Comparison of ENCODE assay signal across 26 cellular contexts in genomic region chr2:235654115-235654514, GRCh38.
DNase-seq lines count a peak whose midpoint lies in the region; ATAC-seq, FAIRE-seq and TF ChIP-seq lines count a peak whose summit lies in the region.
"Had no signal": no experiment of that assay in that cellular context is flagged by ENCODE, and none has a peak within 500 bp of the region (broad histone marks: within the 10 kb centered on the region; RNA-seq: fewer than 3 reads in every experiment).

No MANE protein-coding gene starts in this region.

- no peak for TF ChIP-seq CTCF in endothelial cell of umbilical vein (IDR thresholded peaks at IDR 0.05; ENCODE audit: extremely low read depth in 1 of 2, insufficient read depth in 1 of 2, low read depth in 1 of 2, low read length in 2 of 2)
- TF ChIP-seq CTCF in neural cell (IDR thresholded peaks at IDR 0.05; ENCODE audit: poor library complexity, severe bottlenecking): no peak

- H3K27ac ChIP-seq in BLaER1 (peak overlapping the region; percentile 65), SJCRH30 (peak overlapping the region; percentile 30), endothelial cell of umbilical vein (ENCODE audit: insufficient read depth, low read depth, low read length) (no peak overlapping the region), neural cell (ENCODE audit: low read length) (peak overlapping the region; percentile 30)
- H3K27ac ChIP-seq: A549, breast epithelium, KMS-11, prostate gland, stomach had no signal

- H2AFZ ChIP-seq in endothelial cell of umbilical vein (ENCODE audit: low read depth, low read length) (no peak overlapping the region), neural cell (ENCODE audit: low read depth, low read length) (no peak overlapping the region)

- intact Hi-C loops in endothelial cell of umbilical vein (cut with micrococcal nuclease): no loop called here

- H3K9ac ChIP-seq in BLaER1 (peak overlapping the region; percentile 53; the same call in 1 of the 2 replicates), endothelial cell of umbilical vein (replicated peaks; ENCODE audit: extremely low read depth, insufficient read depth, low read length) (no peak overlapping the region), neural cell (ENCODE audit: low read length) (no peak overlapping the region)
- H3K9ac ChIP-seq: KMS-11 had no signal

- H3K36me3 ChIP-seq in BLaER1 (no peaks in the 10 kb centered on the region), SJCRH30 (no peaks in the 10 kb centered on the region), endothelial cell of umbilical vein (ENCODE audit: control insufficient read depth in 2 of 2, extremely low read depth in 1 of 2, insufficient read depth in 2 of 2, low read length in 2 of 2) (no peaks in the 10 kb centered on the region), neural cell (ENCODE audit: insufficient read depth, low read length) (no peaks in the 10 kb centered on the region)
- H3K36me3 ChIP-seq: BE2C, breast epithelium, prostate gland, stomach had no signal

- no peak for ATAC-seq in HG03108 (IDR thresholded peaks at IDR 0.05; ENCODE audit: unreplicated experiment)
- ATAC-seq: A549 had no signal

- dilution Hi-C loops in endothelial cell of umbilical vein (cut with MboI; ENCODE audit: extremely low pct_ligation_motif_present, low sequenced_read_pairs): no loop called here

- no peak for TF ChIP-seq POLR2A in endothelial cell of umbilical vein (IDR thresholded peaks at IDR 0.05; ENCODE audit: low read depth, low read length)

- BruUV-seq in endothelial cell of umbilical vein (replicated peaks; lab: Mats Ljungman, UMichigan): no TSS peak

- peaks cover 81% of the 10 kb centered on the region for H3K4me1 ChIP-seq in BLaER1
- H3K4me1 ChIP-seq in SJCRH30: peaks cover 26% of the 10 kb centered on the region
- peaks cover 6% of the 10 kb centered on the region for H3K4me1 ChIP-seq in endothelial cell of umbilical vein (ENCODE audit: control insufficient read depth, extremely low read depth, insufficient read depth, low read length)
- H3K4me1 ChIP-seq: A549, breast epithelium, prostate gland had no signal

- peak; percentile 59 for TF ChIP-seq EP300 in neural cell (conservative IDR thresholded peaks at IDR 0.05; ENCODE audit: poor library complexity, severe bottlenecking)

- POLR2A ChIA-PET in endothelial cell of umbilical vein (lab: Charles Lee): no interaction called here

- H3K4me2 ChIP-seq in BLaER1: peak overlapping the region; percentile 63
- peak overlapping the region; percentile 34 for H3K4me2 ChIP-seq in endothelial cell of umbilical vein (ENCODE audit: insufficient read depth, low read length)
- peak overlapping the region; percentile 44 for H3K4me2 ChIP-seq in neural cell (ENCODE audit: low read length)
- H3K4me2 ChIP-seq: A549, KMS-11 had no signal

- H4K20me1 ChIP-seq in BLaER1: peaks cover 14% of the 10 kb centered on the region
- peaks cover 3% of the 10 kb centered on the region for H4K20me1 ChIP-seq in endothelial cell of umbilical vein (replicated peaks; ENCODE audit: control insufficient read depth, extremely low read depth, insufficient read depth, low read length)
- no peaks in the 10 kb centered on the region for H4K20me1 ChIP-seq in neural cell (ENCODE audit: insufficient read depth)

- H3F3A ChIP-seq in neural cell (ENCODE audit: insufficient read depth, low read length, poor library complexity, severe bottlenecking): no peaks in the 10 kb centered on the region

- no peaks in the 10 kb centered on the region for H3K9me3 ChIP-seq in BLaER1
- H3K9me3 ChIP-seq in SJCRH30 (replicated peaks): no peaks in the 10 kb centered on the region
- no peaks in the 10 kb centered on the region for H3K9me3 ChIP-seq in endothelial cell of umbilical vein (replicated peaks; ENCODE audit: control insufficient read depth, insufficient read depth, low read length)
- no peaks in the 10 kb centered on the region for H3K9me3 ChIP-seq in neural cell (ENCODE audit: low read length)
- H3K9me3 ChIP-seq: A549, BE2C, breast epithelium, prostate gland, stomach had no signal

- no peaks in the 10 kb centered on the region for H3K9me2 ChIP-seq in neural cell (ENCODE audit: insufficient read depth, low read length)

- CTCF ChIA-PET in endothelial cell of umbilical vein (lab: Charles Lee): interaction anchor here (1.2 kb wide), 1 partner anchor 92 kb away, joined by 3 read pairs; no protein-coding TSS in a partner anchor

- H3K4me3 ChIP-seq in BLaER1 (no peak overlapping the region), SJCRH30 (no peak overlapping the region), endothelial cell of umbilical vein (replicated peaks in 1 of 3; ENCODE audit: insufficient read depth in 1 of 3, low read depth in 1 of 3, low read length in 3 of 3) (no peak overlapping the region), neural cell (ENCODE audit: low read length) (no peak overlapping the region)
- H3K4me3 ChIP-seq: A549, breast epithelium, prostate gland, stomach had no signal

- FAIRE-seq in endothelial cell of umbilical vein (lab: Jason Lieb, UNC): no peak
- FAIRE-seq: A549, GM12892, H54 had no signal

- peaks cover 2% of the 10 kb centered on the region for H3K9me1 ChIP-seq in endothelial cell of umbilical vein (replicated peaks; ENCODE audit: control insufficient read depth, extremely low read depth, insufficient read depth, low read length)

- H3K79me2 ChIP-seq in endothelial cell of umbilical vein (ENCODE audit: control insufficient read depth, insufficient read depth, low read length) (no peaks in the 10 kb centered on the region), neural cell (replicated peaks; ENCODE audit: insufficient read depth, low read length) (no peaks in the 10 kb centered on the region)

- peak in 1 of 2 experiments; percentile 39 for DNase-seq in SJCRH30
- peak; percentile 56 for DNase-seq in endothelial cell of umbilical vein (ENCODE audit: low read depth, low spot score)
- DNase-seq in inferior parietal cortex (ENCODE audit: extremely low spot score): no peak
- DNase-seq in midbrain (lab: John Stamatoyannopoulos, UW): no peak
- DNase-seq in activated CD4-positive, alpha-beta T cell treated with anti-CD3 and anti-CD28 coated beads, Interleukin-2, amount 50 U/mL, for 4 hours: no peak
- DNase-seq: activated CD8-positive, alpha-beta memory T cell treated with anti-CD3 and anti-CD28 coated beads for 24 hours; activated gamma-delta T cell treated with Interleukin-2 at 50 U/mL for 16 hours; activated T-cell treated with anti-CD3 and anti-CD28 coated beads, Interleukin-2, amount 50 U/mL, for 1 hour; BE2C; DND-41; NCI-H1436 treated with DMSO at 0.1 percent for 48 hours; NCI-H2171; NCI-H524; NK-92 treated with Interleukin-12 subunit alpha and Interleukin-12 subunit beta, amount 100 ng/mL, for 24 hours; stimulated activated CD8-positive, alpha-beta memory T cell treated with anti-CD3 and anti-CD28 coated beads, Interleukin-4, amount 100 ng/mL, for 48 hours; stomach; trophoblast cell had no signal

- H3K27me3 ChIP-seq in BLaER1 (no peaks in the 10 kb centered on the region), SJCRH30 (no peaks in the 10 kb centered on the region), endothelial cell of umbilical vein (ENCODE audit: control insufficient read depth in 2 of 2, insufficient read depth in 2 of 2, low read length in 2 of 2) (peaks cover 0 to 8% of the 10 kb centered on the region in 2 experiments), neural cell (ENCODE audit: insufficient read depth, low read depth, low read length) (no peaks in the 10 kb centered on the region)
- H3K27me3 ChIP-seq: BE2C, breast epithelium, stomach had no signal

- no peak for TF ChIP-seq RAD21 in neural cell (conservative IDR thresholded peaks at IDR 0.05)

TF ChIP-seq in endothelial cell of umbilical vein, 7 proteins besides CTCF, POLR2A, EP300 and RAD21:
- TF ChIP-seq POLR2AphosphoS5 (IDR thresholded peaks at IDR 0.05; ENCODE audit: insufficient read depth, low read depth, low read length): no peak
- TF ChIP-seq GATA2 (IDR thresholded peaks at IDR 0.05; ENCODE audit: insufficient read depth, insufficient read length, low read depth, low read length): no peak
- peak; percentile 68 for TF ChIP-seq JUN (IDR thresholded peaks at IDR 0.05; ENCODE audit: borderline replicate concordance, insufficient read depth, insufficient read length, low read depth)
- TF ChIP-seq MYC (IDR thresholded peaks at IDR 0.05; ENCODE audit: low read depth, low read length): no peak

TF ChIP-seq in neural cell, 6 proteins besides CTCF, POLR2A, EP300 and RAD21:
- no peak for TF ChIP-seq SMC3 (conservative IDR thresholded peaks at IDR 0.05; ENCODE audit: poor library complexity)
- no peak for TF ChIP-seq EZH2 (IDR thresholded peaks at IDR 0.05; ENCODE audit: borderline replicate concordance, insufficient read depth, low read length, poor library complexity, severe bottlenecking)
- no peak for TF ChIP-seq REST (IDR thresholded peaks at IDR 0.05; ENCODE audit: borderline replicate concordance)
- peak; percentile 68 for TF ChIP-seq POLR2AphosphoS5 (IDR thresholded peaks at IDR 0.05)
